ENCODE assay signal across 19 cellular contexts in genomic region chr11:86949995-86950993, GRCh38. TPM values are rescaled to one million over a fixed set of nuclear protein-coding genes. Genes with fewer than 3 reads are reported as not detected.
DNase-seq lines count a peak whose midpoint lies in the region; ATAC-seq and TF ChIP-seq lines count a peak whose summit lies in the region.
"Had no signal": no experiment of that assay in that cellular context is flagged by ENCODE, and none has a peak within 500 bp of the region (broad histone marks: within the 10 kb centered on the region; RNA-seq: fewer than 3 reads in every experiment).

No MANE protein-coding gene starts in this region.

- H3K4me1 ChIP-seq in ascending aorta: peaks cover 14 to 39% of the 10 kb centered on the region in 2 donors
- H3K4me1 ChIP-seq in lower lobe of right lung: peaks cover 36% of the 10 kb centered on the region
- H3K4me1 ChIP-seq in subcutaneous abdominal adipose tissue (ENCODE audit: control insufficient read depth in 5 of 5, insufficient read depth in 5 of 5, low read length in 5 of 5): peaks cover 12 to 81% (median 74%) of the 10 kb centered on the region in 5 donors
- H3K4me1 ChIP-seq: BE2C had no signal

- no peaks in the 10 kb centered on the region for H3K27me3 ChIP-seq in ascending aorta
- H3K27me3 ChIP-seq in lower lobe of right lung (ENCODE audit: low read depth): no peaks in the 10 kb centered on the region
- H3K27me3 ChIP-seq in subcutaneous abdominal adipose tissue (ENCODE audit: control insufficient read depth in 5 of 5, insufficient read depth in 4 of 5, low read length in 5 of 5): no peaks in the 10 kb centered on the region

- H3K4me3 ChIP-seq in ascending aorta: peak overlapping the region; percentile 99 to 100
- H3K4me3 ChIP-seq in lower lobe of right lung: peak overlapping the region; percentile 78
- peak overlapping the region; percentile 92 to 99 (median 95) for H3K4me3 ChIP-seq in subcutaneous abdominal adipose tissue (ENCODE audit: low read depth in 1 of 5, low read length in 5 of 5)

- no peak for TF ChIP-seq CTCF in ascending aorta (IDR thresholded peaks at IDR 0.05)
- TF ChIP-seq CTCF in lower lobe of right lung (IDR thresholded peaks at IDR 0.05): no peak

- no peak for ATAC-seq in lower lobe of right lung
- ATAC-seq in GM18868 (IDR thresholded peaks at IDR 0.05; ENCODE audit: unreplicated experiment): no peak
- ATAC-seq: activated naive CD8-positive, alpha-beta T cell treated with anti-CD3 and anti-CD28 coated beads, Interleukin-2, amount 50 U/mL, for 24 hours; left lobe of liver; sciatic nerve had no signal

- intact Hi-C loops in ascending aorta (cut with DNase I): no loop called here
- intact Hi-C loops in lower lobe of right lung (cut with DNase I): no loop called here

- peak overlapping the region; percentile 93 to 94 for H3K27ac ChIP-seq in ascending aorta
- H3K27ac ChIP-seq in lower lobe of right lung: no peak overlapping the region
- H3K27ac ChIP-seq in subcutaneous abdominal adipose tissue (ENCODE audit: low read depth, low read length): peak overlapping the region; percentile 94
- H3K27ac ChIP-seq: epithelial cell of prostate had no signal

- H3K36me3 ChIP-seq in ascending aorta (peaks cover 6 to 39% of the 10 kb centered on the region in 2 donors), lower lobe of right lung (peaks cover 39% of the 10 kb centered on the region), subcutaneous abdominal adipose tissue (ENCODE audit: control insufficient read depth in 5 of 5, insufficient read depth in 5 of 5, low read length in 5 of 5) (peaks cover 14 to 67% (median 50%) of the 10 kb centered on the region in 5 donors)
- H3K36me3 ChIP-seq: BE2C had no signal

- peak overlapping the region; percentile 55 to 82 (median 69) for H3K9ac ChIP-seq in subcutaneous abdominal adipose tissue (ENCODE audit: low read length in 5 of 5)

- peak; percentile 40 for DNase-seq in GM03348 (ENCODE audit: low spot score)
- no peak for DNase-seq in ascending aorta (ENCODE audit: low spot score in 2 of 2)
- no peak for DNase-seq in lower lobe of right lung
- no peak for DNase-seq in AG20443 (ENCODE audit: low spot score)
- DNase-seq in MV-4-11 (lab: John Stamatoyannopoulos, UW): no peak
- DNase-seq in kidney glomerular epithelial cell (lab: John Stamatoyannopoulos, UW): no peak
- DNase-seq: activated CD4-positive, alpha-beta memory T cell treated with anti-CD3 and anti-CD28 coated beads for 36 hours; activated naive CD8-positive, alpha-beta T cell treated with anti-CD3 and anti-CD28 coated beads, Interleukin-2, amount 50 U/mL, for 24 hours; BE2C; DMS 273 treated with DMSO at 0.1 percent for 48 hours; NCI-H1105; NCI-H748 treated with DMSO at 0.1 percent for 48 hours; stimulated activated CD4-positive, alpha-beta T cell treated with anti-CD3 and anti-CD28 coated beads, Interleukin-4, amount 100 ng/mL, for 4 hours; SW 1271 had no signal

- H3K9me3 ChIP-seq in ascending aorta (no peaks in the 10 kb centered on the region), lower lobe of right lung (no peaks in the 10 kb centered on the region), subcutaneous abdominal adipose tissue (ENCODE audit: control insufficient read depth in 5 of 5, low read length in 5 of 5) (no peaks in the 10 kb centered on the region)
- H3K9me3 ChIP-seq: BE2C had no signal

RNA-seq across cellular contexts. Expression of gene FZD4, which starts 4.9 kb away (rescaled TPM):
- total RNA-seq in ascending aorta (124 TPM), lower lobe of right lung (51.1 TPM)
